In genomic region chr7:17304926-17305325, GRCh38 we compare ENCODE assay signal across 8 cellular contexts. TPM values are rescaled to one million over a fixed set of nuclear protein-coding genes. Genes with fewer than 3 reads are reported as not detected.
A peak's percentile ranks its signal among the peaks of the same experiment; 100 is the strongest.
DNase-seq lines count a peak whose midpoint lies in the region; TF ChIP-seq lines count a peak whose summit lies in the region.

No MANE protein-coding gene starts in this region.

- no peaks in the 10 kb centered on the region for H3K9me3 ChIP-seq in fibroblast of lung (ENCODE audit: control insufficient read depth, insufficient read depth, low read depth, low read length)
- H3K9me3 ChIP-seq in stomach, result no peaks in the 10 kb centered on the region

- no peak overlapping the region for H2AFZ ChIP-seq in fibroblast of lung (ENCODE audit: low read length)

- H4K20me1 ChIP-seq in fibroblast of lung (ENCODE audit: control insufficient read depth, extremely low read depth, insufficient read depth, low read length), result no peaks in the 10 kb centered on the region

- H3K36me3 ChIP-seq in fibroblast of lung (ENCODE audit: control insufficient read depth, insufficient read depth, low read length), result no peaks in the 10 kb centered on the region
- peaks cover 0 to under 1% (median under 1%) of the 10 kb centered on the region in 4 donors for H3K36me3 ChIP-seq in stomach

- no peak for TF ChIP-seq POLR2A in stomach (IDR thresholded peaks at IDR 0.05)

- no peak overlapping the region for H3K9ac ChIP-seq in fibroblast of lung (ENCODE audit: insufficient read depth, low read length)

- H3K4me1 ChIP-seq in fibroblast of lung (ENCODE audit: control insufficient read depth, extremely low read depth, insufficient read depth, low read length), result peaks cover 14% of the 10 kb centered on the region
- peaks cover 39 to 89% (median 64%) of the 10 kb centered on the region in 4 donors for H3K4me1 ChIP-seq in stomach

- H3K27ac ChIP-seq in fibroblast of lung (ENCODE audit: insufficient read depth, low read length), result peak overlapping the region; percentile 26
- H3K27ac ChIP-seq in stomach, result peak overlapping the region in 4 of 5 donors; percentile 16 to 99 (median 82)

- intact Hi-C loops in stomach (cut with DNase I; ENCODE audit: low total_unique reads), result loop anchor here (10.0 kb wide), 1 partner anchor 340 kb away; no protein-coding TSS in a partner anchor

- H3K4me3 ChIP-seq in AG10803 (ENCODE audit: low read length) (peak overlapping the region; percentile 48), fibroblast of lung (replicated peaks in 1 of 4; ENCODE audit: control extremely low read depth in 1 of 4, insufficient read depth in 1 of 4, low read depth in 3 of 4, low read length in 4 of 4) (peak overlapping the region in 3 of 4 experiments; percentile 22 to 44 (median 28)), stomach (peak overlapping the region in 2 of 4 donors; percentile 21 to 91)

- peak; percentile 84 for DNase-seq in AG10803 (ENCODE audit: low read depth)
- DNase-seq in HCEC 1CT, result peak; percentile 86
- peak; percentile 3 for DNase-seq in T1000 (lab: John Stamatoyannopoulos, UW)
- DNase-seq in fibroblast of lung (ENCODE audit: low read depth in 2 of 2), result peak; percentile 86 to 87
- no peak for DNase-seq in stomach
- DNase-seq in NAMALWA (ENCODE audit: low spot score), result no peak
- DNase-seq in midbrain (lab: John Stamatoyannopoulos, UW), result no peak
- no peak for DNase-seq in germinal center (ENCODE audit: low spot score)

- TF ChIP-seq EP300 in stomach (IDR thresholded peaks at IDR 0.05), result no peak

- peak overlapping the region; percentile 88 for H3K4me2 ChIP-seq in fibroblast of lung (ENCODE audit: extremely low read depth, insufficient read depth, low read length)

- H3K79me2 ChIP-seq in fibroblast of lung (ENCODE audit: control insufficient read depth, insufficient read depth, low read length), result peaks cover 98% of the 10 kb centered on the region

- TF ChIP-seq CTCF in AG10803 (conservative IDR thresholded peaks at IDR 0.05; ENCODE audit: low read length) (no peak), fibroblast of lung (conservative IDR thresholded peaks at IDR 0.05 in 1 of 2, IDR thresholded peaks at IDR 0.05 in 1 of 2; ENCODE audit: low read depth in 1 of 2, low read length in 2 of 2) (no peak), stomach (IDR thresholded peaks at IDR 0.05) (peak in 1 of 7 experiments; percentile 4)

- H3K27me3 ChIP-seq in fibroblast of lung (ENCODE audit: control insufficient read depth, insufficient read depth, low read length) (no peaks in the 10 kb centered on the region), stomach (no peaks in the 10 kb centered on the region)

RNA-seq across cellular contexts. Expression of gene AHR, which starts 6.5 kb away (rescaled TPM):
- 63.4 and 84.4 TPM in 2 replicates for total RNA-seq in fibroblast of lung
- polyA plus RNA-seq in fibroblast of lung, result 10.2 and 15.4 TPM in 2 replicates
- polyA plus RNA-seq in fibroblast of lung (2012), result 18.7 and 31.5 TPM in 2 replicates
- polyA minus RNA-seq in fibroblast of lung (ENCODE audit: low replicate concordance), result 32.3 and 60.6 TPM in 2 replicates
- 100 to 1,000 TPM in 1 of 5 donors, 10 to 100 TPM in 4; 34.8 to 136 (median 81.2) TPM for total RNA-seq in stomach
- 10 to 100 TPM in 2 of 3 donors, 1 to 10 TPM in 1; 8.7 to 28.9 (median 13.0) TPM for polyA plus RNA-seq in stomach

Comparison
In these comparisons a context has a peak if more than half of its experiments do, and no peak if none do; other contexts are left out.
1. DNase-seq: peak in AG10803 (single experiment), HCEC 1CT (single experiment), T1000 (single experiment) and fibroblast of lung (2 of 2); none in stomach (single experiment), NAMALWA (single experiment), midbrain (single experiment) and germinal center (single experiment).